In the genomic region with DNA sequence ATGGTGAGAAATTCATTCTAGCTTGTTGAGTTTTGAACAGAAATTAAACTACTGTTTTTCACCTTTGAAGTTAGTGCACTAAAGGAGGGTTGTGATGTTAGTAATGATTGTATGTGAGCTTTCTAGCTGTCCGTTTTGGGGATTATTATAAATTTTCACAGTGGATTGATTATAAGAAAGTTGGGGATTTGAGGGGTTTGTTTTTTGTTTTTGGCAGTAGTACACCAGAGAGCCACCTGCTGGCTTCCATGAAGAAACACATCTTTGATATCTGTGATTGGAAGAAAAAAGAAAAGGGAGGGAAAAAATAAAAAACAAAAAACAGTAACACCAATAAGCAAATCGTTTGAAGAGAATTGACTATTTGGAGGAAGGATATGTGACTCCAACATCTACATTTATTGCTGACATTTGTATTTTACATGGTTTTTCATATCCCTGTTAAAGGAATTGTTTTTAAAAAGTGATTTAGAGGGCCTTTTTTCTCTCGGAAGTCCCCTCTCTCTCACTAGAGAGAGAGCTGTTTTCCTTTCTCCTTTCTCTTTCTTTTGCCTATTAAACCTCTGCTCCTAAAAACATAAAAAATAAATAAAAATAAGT, we compare ENCODE assay signal across 9 cellular contexts.
DNase-seq lines count a peak whose midpoint lies in the region; ATAC-seq and TF ChIP-seq lines count a peak whose summit lies in the region.
"Had no signal": no experiment of that assay in that cellular context is flagged by ENCODE, and none has a peak within 500 bp of the region (broad histone marks: within the 10 kb centered on the region; RNA-seq: fewer than 3 reads in every experiment).

No MANE protein-coding gene starts in this region.

- 22 to 29% methylated on average over 1 of the region's 3 CpGs for WGBS in endodermal cell (ENCODE audit: insufficient coverage in 1 of 2, insufficient read length in 1 of 2), 2 experiments

- intact Hi-C loops in colonic mucosa (cut with DNase I) = no loop called here

- ATAC-seq in stimulated activated effector memory CD8-positive, alpha-beta T cell treated with anti-CD3 and anti-CD28 coated beads, Interleukin-12 subunit alpha, Interleukin-12 subunit beta, amount 100 ng/mL, for 72 hours = no peak
- no peak for ATAC-seq in stimulated activated memory B cell treated with anti-CD40 and anti-IgM and Interleukin-4, amounts not matched to agents 10 μg/mL and 1 μg/mL and 100 μg/mL, for 72 hours
- ATAC-seq: natural killer cell treated with Interleukin-12 subunit alpha and Interleukin-12 subunit beta and Interleukin-15 and Interleukin-18, amount 100 ng/mL, for 72 hours had no signal

- TF ChIP-seq CTCF in Loucy (conservative IDR thresholded peaks at IDR 0.05; ENCODE audit: low read length) = peak; percentile 51
- peak; percentile 82 for TF ChIP-seq CTCF in endodermal cell (conservative IDR thresholded peaks at IDR 0.05)
- TF ChIP-seq CTCF in neural crest cell (conservative IDR thresholded peaks at IDR 0.05) = peak; percentile 67
- no peak for TF ChIP-seq CTCF in colonic mucosa (IDR thresholded peaks at IDR 0.05)

- no peaks in the 10 kb centered on the region for H3K79me2 ChIP-seq in Loucy (ENCODE audit: insufficient read depth, low read length)

- no peaks in the 10 kb centered on the region for H3K9me2 ChIP-seq in Loucy (replicated peaks; ENCODE audit: low read depth, low read length)

- H3K27me3 ChIP-seq in Loucy (ENCODE audit: insufficient read depth, low read length, poor library complexity, severe bottlenecking) = no peaks in the 10 kb centered on the region
- H3K27me3 ChIP-seq in endodermal cell (ENCODE audit: control insufficient read depth, insufficient read depth, low read length, poor library complexity, severe bottlenecking) = no peaks in the 10 kb centered on the region
- no peaks in the 10 kb centered on the region for H3K27me3 ChIP-seq in colonic mucosa

- no peaks in the 10 kb centered on the region for H3F3A ChIP-seq in Loucy (ENCODE audit: low read depth)

- H3K4me1 Mint-ChIP-seq in endodermal cell (peaks cover 72% of the 10 kb centered on the region), neural crest cell (peaks cover 32% of the 10 kb centered on the region)
- no peaks in the 10 kb centered on the region for H3K4me1 Mint-ChIP-seq in stimulated activated effector memory CD8-positive, alpha-beta T cell treated with anti-CD3 and anti-CD28 coated beads, Interleukin-12 subunit alpha, Interleukin-12 subunit beta, amount 100 ng/mL, for 72 hours
- no peaks in the 10 kb centered on the region for H3K4me1 Mint-ChIP-seq in stimulated activated memory B cell treated with anti-CD40 and anti-IgM and Interleukin-4, amounts not matched to agents 10 μg/mL and 1 μg/mL and 100 μg/mL, for 72 hours

- H3K36me3 Mint-ChIP-seq in endodermal cell (ENCODE audit: low read depth) = peaks cover 1% of the 10 kb centered on the region
- no peaks in the 10 kb centered on the region for H3K36me3 Mint-ChIP-seq in neural crest cell (ENCODE audit: low read depth)
- H3K36me3 Mint-ChIP-seq in stimulated activated effector memory CD8-positive, alpha-beta T cell treated with anti-CD3 and anti-CD28 coated beads, Interleukin-12 subunit alpha, Interleukin-12 subunit beta, amount 100 ng/mL, for 72 hours = no peaks in the 10 kb centered on the region
- H3K36me3 Mint-ChIP-seq in stimulated activated memory B cell treated with anti-CD40 and anti-IgM and Interleukin-4, amounts not matched to agents 10 μg/mL and 1 μg/mL and 100 μg/mL, for 72 hours = no peaks in the 10 kb centered on the region

- H3K4me3 ChIP-seq in Loucy (ENCODE audit: low read length, poor library complexity, severe bottlenecking) (no peak overlapping the region), endodermal cell (ENCODE audit: low read length) (no peak overlapping the region), colonic mucosa (no peak overlapping the region)

- H3K4me1 ChIP-seq in Loucy (ENCODE audit: insufficient read depth, low read length, poor library complexity, severe bottlenecking) = no peaks in the 10 kb centered on the region
- peaks cover 15% of the 10 kb centered on the region for H3K4me1 ChIP-seq in endodermal cell (ENCODE audit: control insufficient read depth, insufficient read depth, low read length)
- H3K4me1 ChIP-seq in colonic mucosa = no peaks in the 10 kb centered on the region

- H3K9me3 Mint-ChIP-seq in endodermal cell (peaks cover 3% of the 10 kb centered on the region), neural crest cell (no peaks in the 10 kb centered on the region)
- peaks cover 29% of the 10 kb centered on the region for H3K9me3 Mint-ChIP-seq in stimulated activated effector memory CD8-positive, alpha-beta T cell treated with anti-CD3 and anti-CD28 coated beads, Interleukin-12 subunit alpha, Interleukin-12 subunit beta, amount 100 ng/mL, for 72 hours
- peaks cover 6% of the 10 kb centered on the region for H3K9me3 Mint-ChIP-seq in stimulated activated memory B cell treated with anti-CD40 and anti-IgM and Interleukin-4, amounts not matched to agents 10 μg/mL and 1 μg/mL and 100 μg/mL, for 72 hours

- H3K36me3 ChIP-seq in Loucy (ENCODE audit: insufficient read depth, low read length) = no peaks in the 10 kb centered on the region
- H3K36me3 ChIP-seq in endodermal cell (ENCODE audit: control insufficient read depth, insufficient read depth, low read length) = no peaks in the 10 kb centered on the region
- H3K36me3 ChIP-seq in colonic mucosa = no peaks in the 10 kb centered on the region

- peak overlapping the region; percentile 1 for H3K27ac Mint-ChIP-seq in endodermal cell
- H3K27ac Mint-ChIP-seq in neural crest cell (ENCODE audit: unreplicated experiment) = no peak overlapping the region
- H3K27ac Mint-ChIP-seq in stimulated activated effector memory CD8-positive, alpha-beta T cell treated with anti-CD3 and anti-CD28 coated beads, Interleukin-12 subunit alpha, Interleukin-12 subunit beta, amount 100 ng/mL, for 72 hours = no peak overlapping the region
- no peak overlapping the region for H3K27ac Mint-ChIP-seq in stimulated activated memory B cell treated with anti-CD40 and anti-IgM and Interleukin-4, amounts not matched to agents 10 μg/mL and 1 μg/mL and 100 μg/mL, for 72 hours
- H3K27ac Mint-ChIP-seq: natural killer cell treated with Interleukin-12 subunit alpha and Interleukin-12 subunit beta and Interleukin-15 and Interleukin-18, amount 100 ng/mL, for 72 hours had no signal

- no peak overlapping the region for H3K4me2 ChIP-seq in Loucy (ENCODE audit: low read depth, low read length, poor library complexity, severe bottlenecking)

- H2AFZ ChIP-seq in Loucy (ENCODE audit: low read length) = no peak overlapping the region

- peak; percentile 0 for DNase-seq in DMS153 (lab: John Stamatoyannopoulos, UW)
- no peak for DNase-seq in DMS153 treated with DMSO at 0.1 percent for 48 hours (lab: John Stamatoyannopoulos, UW; ENCODE audit: unreplicated experiment)
- no peak for DNase-seq in endodermal cell
- DNase-seq in neural crest cell (ENCODE audit: low read depth, low spot score) = no peak
- DNase-seq in colonic mucosa = no peak
- DNase-seq in stimulated activated effector memory CD8-positive, alpha-beta T cell treated with anti-CD3 and anti-CD28 coated beads, Interleukin-12 subunit alpha, Interleukin-12 subunit beta, amount 100 ng/mL, for 72 hours (ENCODE audit: low spot score in 2 of 2) = no peak

- no peak overlapping the region for H3K4me3 Mint-ChIP-seq in endodermal cell
- H3K4me3 Mint-ChIP-seq in neural crest cell = no peak overlapping the region
- no peak overlapping the region for H3K4me3 Mint-ChIP-seq in stimulated activated effector memory CD8-positive, alpha-beta T cell treated with anti-CD3 and anti-CD28 coated beads, Interleukin-12 subunit alpha, Interleukin-12 subunit beta, amount 100 ng/mL, for 72 hours
- no peak overlapping the region for H3K4me3 Mint-ChIP-seq in stimulated activated memory B cell treated with anti-CD40 and anti-IgM and Interleukin-4, amounts not matched to agents 10 μg/mL and 1 μg/mL and 100 μg/mL, for 72 hours
- H3K4me3 Mint-ChIP-seq: natural killer cell treated with Interleukin-12 subunit alpha and Interleukin-12 subunit beta and Interleukin-15 and Interleukin-18, amount 100 ng/mL, for 72 hours had no signal

- no peaks in the 10 kb centered on the region for H4K20me1 ChIP-seq in Loucy (ENCODE audit: insufficient read depth, low read length, poor library complexity, severe bottlenecking)

- H3K27me3 Mint-ChIP-seq in endodermal cell (ENCODE audit: insufficient read depth) = no peaks in the 10 kb centered on the region
- H3K27me3 Mint-ChIP-seq in neural crest cell (ENCODE audit: low read depth) = no peaks in the 10 kb centered on the region
- no peaks in the 10 kb centered on the region for H3K27me3 Mint-ChIP-seq in stimulated activated memory B cell treated with anti-CD40 and anti-IgM and Interleukin-4, amounts not matched to agents 10 μg/mL and 1 μg/mL and 100 μg/mL, for 72 hours
- H3K27me3 Mint-ChIP-seq: natural killer cell treated with Interleukin-12 subunit alpha and Interleukin-12 subunit beta and Interleukin-15 and Interleukin-18, amount 100 ng/mL, for 72 hours had no signal

- no peak overlapping the region for H3K9ac ChIP-seq in Loucy (ENCODE audit: low read depth, low read length, poor library complexity, severe bottlenecking)
- no peak overlapping the region for H3K9ac ChIP-seq in endodermal cell (ENCODE audit: extremely low read depth, low read length, poor library complexity, severe bottlenecking)
- H3K9ac ChIP-seq in colonic mucosa (ENCODE audit: low read depth in 2 of 2, low read length in 2 of 2) = no peak overlapping the region

- no peak overlapping the region for H3K27ac ChIP-seq in endodermal cell (ENCODE audit: low read depth, low read length)
- H3K27ac ChIP-seq in colonic mucosa = no peak overlapping the region

- H3K9me3 ChIP-seq in Loucy (ENCODE audit: insufficient read depth, low read depth, low read length) (no peaks in the 10 kb centered on the region), endodermal cell (ENCODE audit: control insufficient read depth, low read length) (peaks cover 27% of the 10 kb centered on the region), colonic mucosa (no peaks in the 10 kb centered on the region)
